Comparison of ENCODE assay signal across 21 cellular contexts in genomic region chr9:134776080-134776796, GRCh38.
A peak's percentile ranks its signal among the peaks of the same experiment; 100 is the strongest.
DNase-seq lines count a peak whose midpoint lies in the region; ATAC-seq and TF ChIP-seq lines count a peak whose summit lies in the region.
"Had no signal": no experiment of that assay in that cellular context is flagged by ENCODE, and none has a peak within 500 bp of the region (broad histone marks: within the 10 kb centered on the region; RNA-seq: fewer than 3 reads in every experiment).

No MANE protein-coding gene starts in this region.

- no peak overlapping the region for H3K4me3 Mint-ChIP-seq in glutamatergic neuron (ENCODE audit: unreplicated experiment)
- H3K4me3 Mint-ChIP-seq in effector memory CD8-positive, alpha-beta T cell = no peak overlapping the region
- H3K4me3 Mint-ChIP-seq: activated CD4-positive, alpha-beta T cell treated with anti-CD3 and anti-CD28 coated beads, Interleukin-2, amount 10 ng/mL, durations not matched to agents 7 days and 5 days; activated naive CD8-positive, alpha-beta T cell treated with anti-CD3 and anti-CD28 coated beads for 36 hours; activated T-helper 17 cell treated with anti-CD3 and anti-CD28 coated beads, Interleukin-2, amount 50 U/mL, for 72 hours; immature natural killer cell; neural progenitor cell; stimulated activated memory B cell treated with anti-CD40 and anti-IgM and Interleukin-4, amounts not matched to agents 10 μg/mL and 1 μg/mL and 100 μg/mL, for 72 hours; T-helper 1 cell treated with Interleukin-12 subunit alpha and Interleukin-12 subunit beta and Interleukin-4 antibody, amounts not matched to agents 30 μg/mL and 1 μg/mL, for 36 hours had no signal

- 46 to 72% methylated on average over 19 of the region's 19 CpGs for WGBS in sigmoid colon, 2 donors
- 90 to 91% (median 90%) methylated on average over 19 of the region's 19 CpGs for WGBS in psoas muscle, 3 donors

- no peak for TF ChIP-seq POLR2A in sigmoid colon (IDR thresholded peaks at IDR 0.05)

- H3K27ac Mint-ChIP-seq in glutamatergic neuron (ENCODE audit: unreplicated experiment) = peak overlapping the region; percentile 43
- H3K27ac Mint-ChIP-seq in effector memory CD8-positive, alpha-beta T cell = no peak overlapping the region
- H3K27ac Mint-ChIP-seq: activated CD4-positive, alpha-beta T cell treated with anti-CD3 and anti-CD28 coated beads, Interleukin-2, amount 10 ng/mL, durations not matched to agents 7 days and 5 days; activated naive CD8-positive, alpha-beta T cell treated with anti-CD3 and anti-CD28 coated beads for 36 hours; activated T-helper 17 cell treated with anti-CD3 and anti-CD28 coated beads, Interleukin-2, amount 50 U/mL, for 72 hours; immature natural killer cell; neural progenitor cell; stimulated activated memory B cell treated with anti-CD40 and anti-IgM and Interleukin-4, amounts not matched to agents 10 μg/mL and 1 μg/mL and 100 μg/mL, for 72 hours; T-helper 1 cell treated with Interleukin-12 subunit alpha and Interleukin-12 subunit beta and Interleukin-4 antibody, amounts not matched to agents 30 μg/mL and 1 μg/mL, for 36 hours had no signal

- H3K9me3 ChIP-seq in sigmoid colon (no peaks in the 10 kb centered on the region), psoas muscle (no peaks in the 10 kb centered on the region)
- H3K9me3 ChIP-seq: thyroid gland had no signal

- peak; percentile 60 for DNase-seq in H4 (ENCODE audit: low spot score)
- DNase-seq in glutamatergic neuron = no peak
- no peak for DNase-seq in sigmoid colon
- DNase-seq in psoas muscle = no peak
- no peak for DNase-seq in effector memory CD8-positive, alpha-beta T cell
- no peak for DNase-seq in stimulated activated CD4-positive, alpha-beta T cell treated with anti-CD3 and anti-CD28 coated beads, Interleukin-15, amount 100 ng/mL, for 24 hours
- DNase-seq: activated CD4-positive, alpha-beta T cell treated with anti-CD3 and anti-CD28 coated beads, Interleukin-2, amount 10 ng/mL, durations not matched to agents 7 days and 5 days; activated naive CD8-positive, alpha-beta T cell treated with anti-CD3 and anti-CD28 coated beads for 36 hours; cortex of kidney; GOT3; immature natural killer cell; MM.1S; NCI-H1417 treated with DMSO at 0.1 percent for 48 hours; NCI-H510A treated with DMSO at 0.1 percent for 48 hours had no signal

- peaks cover 23% of the 10 kb centered on the region for H3K4me1 Mint-ChIP-seq in glutamatergic neuron (ENCODE audit: low read depth, unreplicated experiment)
- peaks cover 0 to 2% of the 10 kb centered on the region in 2 donors for H3K4me1 Mint-ChIP-seq in effector memory CD8-positive, alpha-beta T cell (ENCODE audit: low read depth in 2 of 2)
- H3K4me1 Mint-ChIP-seq: activated CD4-positive, alpha-beta T cell treated with anti-CD3 and anti-CD28 coated beads, Interleukin-2, amount 10 ng/mL, durations not matched to agents 7 days and 5 days; activated T-helper 17 cell treated with anti-CD3 and anti-CD28 coated beads, Interleukin-2, amount 50 U/mL, for 72 hours; immature natural killer cell had no signal

- peaks cover 19 to 67% (median 38%) of the 10 kb centered on the region in 4 donors for H3K36me3 ChIP-seq in sigmoid colon
- no peaks in the 10 kb centered on the region for H3K36me3 ChIP-seq in psoas muscle (ENCODE audit: insufficient read depth in 1 of 2, low read depth in 1 of 2)
- H3K36me3 ChIP-seq: neural progenitor cell, thyroid gland had no signal

- H3K4me1 ChIP-seq in sigmoid colon = peaks cover 0 to 57% (median 49%) of the 10 kb centered on the region in 4 donors
- H3K4me1 ChIP-seq in psoas muscle = no peaks in the 10 kb centered on the region
- H3K4me1 ChIP-seq: neural progenitor cell had no signal

- intact Hi-C loops in sigmoid colon (cut with DNase I) = loop anchor here (5.0 kb wide), 1 partner anchor 636 kb away; no protein-coding TSS in a partner anchor
- intact Hi-C loops in psoas muscle (cut with DNase I) = no loop called here

- H3K9me3 Mint-ChIP-seq in glutamatergic neuron (ENCODE audit: unreplicated experiment) = peaks cover 7% of the 10 kb centered on the region
- H3K9me3 Mint-ChIP-seq in effector memory CD8-positive, alpha-beta T cell = no peaks in the 10 kb centered on the region
- H3K9me3 Mint-ChIP-seq: activated CD4-positive, alpha-beta T cell treated with anti-CD3 and anti-CD28 coated beads, Interleukin-2, amount 10 ng/mL, durations not matched to agents 7 days and 5 days; activated naive CD8-positive, alpha-beta T cell treated with anti-CD3 and anti-CD28 coated beads for 36 hours; activated T-helper 17 cell treated with anti-CD3 and anti-CD28 coated beads, Interleukin-2, amount 50 U/mL, for 72 hours; immature natural killer cell; neural progenitor cell; stimulated activated memory B cell treated with anti-CD40 and anti-IgM and Interleukin-4, amounts not matched to agents 10 μg/mL and 1 μg/mL and 100 μg/mL, for 72 hours; T-helper 1 cell treated with Interleukin-12 subunit alpha and Interleukin-12 subunit beta and Interleukin-4 antibody, amounts not matched to agents 30 μg/mL and 1 μg/mL, for 36 hours had no signal

- H3K27me3 ChIP-seq in sigmoid colon (no peaks in the 10 kb centered on the region), psoas muscle (ENCODE audit: insufficient read depth in 3 of 3, low read length in 2 of 3) (peaks cover 0 to 35% (median 5%) of the 10 kb centered on the region in 3 donors)
- H3K27me3 ChIP-seq: neural progenitor cell, thyroid gland had no signal

- TF ChIP-seq CTCF in glutamatergic neuron (IDR thresholded peaks at IDR 0.05; ENCODE audit: partially characterized antibody, unreplicated experiment) (no peak), sigmoid colon (IDR thresholded peaks at IDR 0.05) (no peak), psoas muscle (IDR thresholded peaks at IDR 0.05) (no peak)

- H3K27me3 Mint-ChIP-seq in glutamatergic neuron (ENCODE audit: unreplicated experiment) = peaks cover 11% of the 10 kb centered on the region
- peaks cover 0 to 10% of the 10 kb centered on the region in 2 donors for H3K27me3 Mint-ChIP-seq in effector memory CD8-positive, alpha-beta T cell
- H3K27me3 Mint-ChIP-seq: activated naive CD8-positive, alpha-beta T cell treated with anti-CD3 and anti-CD28 coated beads for 36 hours had no signal

- no peak overlapping the region for H3K4me3 ChIP-seq in sigmoid colon
- H3K4me3 ChIP-seq in psoas muscle = no peak overlapping the region
- H3K4me3 ChIP-seq: neural progenitor cell, thyroid gland had no signal

- TF ChIP-seq EP300 in sigmoid colon (IDR thresholded peaks at IDR 0.05) = no peak

- no peaks in the 10 kb centered on the region for H3K36me3 Mint-ChIP-seq in glutamatergic neuron (ENCODE audit: unreplicated experiment)
- peaks cover 6% of the 10 kb centered on the region for H3K36me3 Mint-ChIP-seq in effector memory CD8-positive, alpha-beta T cell (ENCODE audit: insufficient read depth)
- H3K36me3 Mint-ChIP-seq: activated naive CD8-positive, alpha-beta T cell treated with anti-CD3 and anti-CD28 coated beads for 36 hours; immature natural killer cell; neural progenitor cell; stimulated activated memory B cell treated with anti-CD40 and anti-IgM and Interleukin-4, amounts not matched to agents 10 μg/mL and 1 μg/mL and 100 μg/mL, for 72 hours had no signal

- H3K27ac ChIP-seq in angular gyrus (ENCODE audit: low read depth, low read length) (peak overlapping the region; percentile 57), sigmoid colon (peak overlapping the region; percentile 10 to 76 (median 60)), psoas muscle (no peak overlapping the region)
- H3K27ac ChIP-seq: neural progenitor cell, thyroid gland had no signal

- ATAC-seq in psoas muscle (no peak), HG03469 (IDR thresholded peaks at IDR 0.05; ENCODE audit: unreplicated experiment) (no peak)
- no peak for ATAC-seq in effector memory CD8-positive, alpha-beta T cell (replicated peaks)
- ATAC-seq: activated T-helper 17 cell treated with anti-CD3 and anti-CD28 coated beads, Interleukin-2, amount 50 U/mL, for 72 hours; stimulated activated memory B cell treated with anti-CD40 and anti-IgM and Interleukin-4, amounts not matched to agents 10 μg/mL and 1 μg/mL and 100 μg/mL, for 72 hours had no signal
